ENCODE assay signal across 17 cellular contexts in genomic region chr5:154516475-154516874, GRCh38. TPM values are rescaled to one million over a fixed set of nuclear protein-coding genes. Genes with fewer than 3 reads are reported as not detected.
"Had no signal": no experiment of that assay in that cellular context is flagged by ENCODE, and none has a peak within 500 bp of the region (broad histone marks: within the 10 kb centered on the region; RNA-seq: fewer than 3 reads in every experiment).

No MANE protein-coding gene starts in this region.

- H3K27ac ChIP-seq: epithelial cell of prostate, stomach, thoracic aorta had no signal

- H3K4me3 ChIP-seq: stomach, thoracic aorta had no signal

- ATAC-seq: effector memory CD8-positive, alpha-beta T cell had no signal

- H3K9me3 ChIP-seq: stomach, thoracic aorta had no signal

- H3K36me3 ChIP-seq: stomach, thoracic aorta had no signal

- DNase-seq: activated CD4-positive, alpha-beta T cell treated with anti-CD3 and anti-CD28 coated beads for 1 hour; activated CD4-positive, alpha-beta T cell treated with anti-CD3 and anti-CD28 coated beads, Interleukin-2, amount 50 U/mL, for 48 hours; activated naive CD8-positive, alpha-beta T cell treated with anti-CD3 and anti-CD28 coated beads, Interleukin-2, amount 10 ng/mL, durations not matched to agents 7 days and 5 days; activated T-cell treated with anti-CD3 and anti-CD28 coated beads, Interleukin-2, amount 50 U/mL, for 48 hours; anterior cingulate cortex; cerebellar nuclear complex; effector memory CD8-positive, alpha-beta T cell; hippocampal formation; kidney glomerular epithelial cell; midbrain; naive B cell; retina; stimulated activated CD4-positive, alpha-beta T cell treated with anti-CD3 and anti-CD28 coated beads, Interleukin-4, amount 100 ng/mL, for 4 hours; stomach had no signal

RNA-seq across cellular contexts. Expression of gene HAND1, which starts 38.4 kb away (rescaled TPM):
- total RNA-seq: activated naive CD8-positive, alpha-beta T cell treated with anti-CD3 and anti-CD28 coated beads, Interleukin-2, amount 10 ng/mL, durations not matched to agents 7 days and 5 days; liver; thoracic aorta had no signal
- polyA plus RNA-seq: liver, stomach had no signal
